In genomic region chr6:170084166-170084730, GRCh38 we compare ENCODE assay signal across 19 cellular contexts.
"Had no signal": no experiment of that assay in that cellular context is flagged by ENCODE, and none has a peak within 500 bp of the region (broad histone marks: within the 10 kb centered on the region; RNA-seq: fewer than 3 reads in every experiment).

No MANE protein-coding gene starts in this region.

- H3K4me3 Mint-ChIP-seq: activated CD4-positive, alpha-beta T cell treated with anti-CD3 and anti-CD28 coated beads, Interleukin-2, amount 10 ng/mL, durations not matched to agents 7 days and 5 days; activated T-helper 1 cell treated with anti-CD3 and anti-CD28 coated beads, Interleukin-12 subunit alpha, Interleukin-12 subunit beta, Interleukin-2, Interleukin-4 antibody, amounts not matched to agents 30 ng/mL and 10 ng/mL and 1 ng/mL, durations not matched to agents 14 hours and 24 hours and 36 hours; brain; neural crest cell; stimulated activated naive B cell treated with anti-CD40 and anti-IgM and Interleukin-4, amounts not matched to agents 10 μg/mL and 1 μg/mL and 100 μg/mL, for 72 hours had no signal

- DNase-seq: activated CD4-positive, alpha-beta T cell treated with anti-CD3 and anti-CD28 coated beads, Interleukin-2, amount 10 ng/mL, durations not matched to agents 7 days and 5 days; caudate nucleus; dermis blood vessel endothelial cell; effector CD8-positive, alpha-beta T cell; foreskin keratinocyte; kidney glomerular epithelial cell; stimulated activated naive B cell treated with anti-CD40 and anti-IgM and Interleukin-4, amounts not matched to agents 10 μg/mL and 1 μg/mL and 100 μg/mL, for 72 hours had no signal

- H3K27me3 ChIP-seq: testis, upper lobe of left lung had no signal

- H3K9me3 ChIP-seq: prostate gland, testis, upper lobe of left lung had no signal

- H3K36me3 Mint-ChIP-seq: activated naive CD4-positive, alpha-beta T cell treated with anti-CD3 and anti-CD28 coated beads, Interleukin-2, amount 50 U/mL, for 72 hours; brain had no signal

- H3K4me3 ChIP-seq: lung, prostate gland, skin epidermis, testis, upper lobe of left lung had no signal

- H3K27me3 Mint-ChIP-seq: naive thymus-derived CD4-positive, alpha-beta T cell had no signal

- ATAC-seq: activated CD4-positive, CD25-positive, alpha-beta regulatory T cell treated with anti-CD3 and anti-CD28 coated beads, Interleukin-2, amount 50 U/mL, for 24 hours; activated naive CD4-positive, alpha-beta T cell treated with anti-CD3 and anti-CD28 coated beads, Interleukin-2, amount 50 U/mL, for 72 hours; foreskin keratinocyte; naive thymus-derived CD4-positive, alpha-beta T cell; SK-N-SH treated with all-trans-retinoic acid at 6 μM for 48 hours; stimulated activated naive B cell treated with anti-CD40 and anti-IgM and Interleukin-4, amounts not matched to agents 10 μg/mL and 1 μg/mL and 100 μg/mL, for 72 hours had no signal

- H3K4me1 ChIP-seq: foreskin keratinocyte, prostate gland, testis had no signal

- H3K36me3 ChIP-seq: prostate gland, upper lobe of left lung had no signal

- H3K27ac Mint-ChIP-seq: activated CD4-positive, alpha-beta T cell treated with anti-CD3 and anti-CD28 coated beads, Interleukin-2, amount 10 ng/mL, durations not matched to agents 7 days and 5 days; activated naive CD4-positive, alpha-beta T cell treated with anti-CD3 and anti-CD28 coated beads, Interleukin-2, amount 50 U/mL, for 72 hours; activated T-helper 1 cell treated with anti-CD3 and anti-CD28 coated beads, Interleukin-12 subunit alpha, Interleukin-12 subunit beta, Interleukin-2, Interleukin-4 antibody, amounts not matched to agents 30 ng/mL and 10 ng/mL and 1 ng/mL, durations not matched to agents 14 hours and 24 hours and 36 hours had no signal

- H3K27ac ChIP-seq: foreskin keratinocyte, prostate gland, skin epidermis, testis, upper lobe of left lung had no signal
